In genomic region chr1:54199765-54200518, GRCh38 we compare ENCODE assay signal across 8 cellular contexts. TPM values are rescaled to one million over a fixed set of nuclear protein-coding genes. Genes with fewer than 3 reads are reported as not detected.
DNase-seq lines count a peak whose midpoint lies in the region; ATAC-seq and TF ChIP-seq lines count a peak whose summit lies in the region.

A gene with protein sequence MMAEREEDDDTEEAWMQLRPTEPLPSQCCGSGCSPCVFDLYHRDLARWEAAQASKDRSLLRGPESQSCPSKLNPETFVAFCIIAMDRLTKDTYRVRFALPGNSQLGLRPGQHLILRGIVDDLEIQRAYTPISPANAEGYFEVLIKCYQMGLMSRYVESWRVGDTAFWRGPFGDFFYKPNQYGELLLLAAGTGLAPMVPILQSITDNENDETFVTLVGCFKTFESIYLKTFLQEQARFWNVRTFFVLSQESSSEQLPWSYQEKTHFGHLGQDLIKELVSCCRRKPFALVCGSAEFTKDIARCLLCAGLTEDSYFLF (minus strand): TSS chr1:54200030. CDS start chr1:54195616, 4,414 bp downstream.
Gene MRPL37 (plus strand): TSS chr1:54200167. CDS start chr1:54200244, 77 bp downstream.

- H3K79me2 ChIP-seq in SK-N-SH (ENCODE audit: insufficient read depth), result peaks cover 42% of the 10 kb centered on the region

- CTCF ChIA-PET in GM10248 (lab: Yijun Ruan, JAX), result interaction anchor here (0.8 to 2.5 kb wide), 5 partner anchors 10 to 517 kb away, joined by 3 to 9 read pairs (median 6); no protein-coding TSS in a partner anchor
- CTCF ChIA-PET in SK-N-SH (lab: Yijun Ruan, JAX), result interaction anchor here (1.0 to 2.1 kb wide), 9 partner anchors 13 to 348 kb away, joined by 3 to 8 read pairs (median 4); partner anchors contain the start of gene ACOT11

- H3K27ac ChIP-seq in SK-N-SH (ENCODE audit: low read depth in 2 of 2, low read length in 1 of 2) (peak within 1 kb of the TSS; percentile 20 to 63; a peak in 2 of 4 replicates), temporal lobe (ENCODE audit: low read depth, low read length) (peak within 1 kb of the TSS; percentile 65)

- no peak for TF ChIP-seq EP300 in SK-N-SH (IDR thresholded peaks at IDR 0.05; ENCODE audit: borderline replicate concordance in 1 of 2, low read depth in 1 of 2, low read length in 1 of 2)

- TF ChIP-seq RAD21 in SK-N-SH (IDR thresholded peaks at IDR 0.05; ENCODE audit: low read length), result no peak

- peaks cover 0 to 14% of the 10 kb centered on the region in 2 experiments; a peak in 2 of 4 replicates for H3K4me1 ChIP-seq in SK-N-SH (ENCODE audit: control insufficient read depth in 1 of 2, insufficient read depth in 2 of 2, low read depth in 1 of 2, low read length in 1 of 2)

- H3K9ac ChIP-seq in SK-N-SH, result peak within 1 kb of the TSS; percentile 92

- H3K4me3 ChIP-seq in SK-N-SH (ENCODE audit: low read depth in 2 of 2, low read length in 1 of 2), result peak within 1 kb of the TSS; percentile 90 to 96

- no peaks in the 10 kb centered on the region for H3K9me2 ChIP-seq in SK-N-SH

- H2AFZ ChIP-seq in SK-N-SH (ENCODE audit: low read depth), result peak within 1 kb of the TSS; percentile 96

- H3F3A ChIP-seq in SK-N-SH (replicated peaks; ENCODE audit: insufficient read depth), result no peaks in the 10 kb centered on the region

- POLR2A ChIA-PET in GM10248 (lab: Yijun Ruan, JAX) (interaction anchor here (1.1 kb wide), 1 partner anchor 255 kb away, joined by 4 read pairs; the partner anchor contains the start of gene IFT25), SK-N-SH (lab: Yijun Ruan, JAX) (interaction anchor here (0.6 to 1.9 kb wide), 3 partner anchors 20 to 207 kb away, joined by 3 to 4 read pairs (median 4); no protein-coding TSS in a partner anchor)

- H3K9me3 ChIP-seq in SK-N-SH, result no peaks in the 10 kb centered on the region

- ATAC-seq in HG02610 (IDR thresholded peaks at IDR 0.05; ENCODE audit: unreplicated experiment), result peak; percentile 97

- H4K20me1 ChIP-seq in SK-N-SH (ENCODE audit: insufficient read depth), result no peaks in the 10 kb centered on the region

- peaks cover 7% of the 10 kb centered on the region in 2 experiments for H3K36me3 ChIP-seq in SK-N-SH (replicated peaks in 1 of 2; ENCODE audit: control insufficient read depth in 1 of 2, insufficient read depth in 2 of 2, low read length in 1 of 2)

- no peaks in the 10 kb centered on the region for H3K27me3 ChIP-seq in SK-N-SH (ENCODE audit: insufficient read depth)

- peak within 1 kb of the TSS; percentile 85 for H3K4me2 ChIP-seq in SK-N-SH

- TF ChIP-seq CTCF in GM10248 (IDR thresholded peaks at IDR 0.05; ENCODE audit: control extremely low read depth, extremely low read depth, low read depth, missing control alignments), result no peak
- TF ChIP-seq CTCF in SK-N-SH (IDR thresholded peaks at IDR 0.05), result no peak

- peak; percentile 98 for DNase-seq in GM10248 (ENCODE audit: extremely low spot score)
- DNase-seq in NCI-H1092 (lab: John Stamatoyannopoulos, UW), result peak; percentile 91
- DNase-seq in SK-N-SH, result peak; percentile 97
- DNase-seq in activated naive CD4-positive, alpha-beta T cell treated with anti-CD3 and anti-CD28 coated beads, Interleukin-2, amount 50 U/mL, for 16 hours, result peak; percentile 90
- peak; percentile 97 for DNase-seq in glomerular visceral epithelial cell (ENCODE audit: extremely low spot score)
- DNase-seq in occipital lobe (lab: John Stamatoyannopoulos, UW), result peak; percentile 93

- WGBS in SK-N-SH (ENCODE audit: low lambda C conversion rate), result 3% methylated on average over 27 of the region's 51 CpGs

TF ChIP-seq in SK-N-SH, 30 proteins besides CTCF, POLR2A, EP300 and RAD21 (continues in another document):
- no peak for TF ChIP-seq ELF1 (IDR thresholded peaks at IDR 0.05)
- no peak for TF ChIP-seq MEF2A (IDR thresholded peaks at IDR 0.05; ENCODE audit: borderline replicate concordance, low read depth)
- TF ChIP-seq, protein P1, sequence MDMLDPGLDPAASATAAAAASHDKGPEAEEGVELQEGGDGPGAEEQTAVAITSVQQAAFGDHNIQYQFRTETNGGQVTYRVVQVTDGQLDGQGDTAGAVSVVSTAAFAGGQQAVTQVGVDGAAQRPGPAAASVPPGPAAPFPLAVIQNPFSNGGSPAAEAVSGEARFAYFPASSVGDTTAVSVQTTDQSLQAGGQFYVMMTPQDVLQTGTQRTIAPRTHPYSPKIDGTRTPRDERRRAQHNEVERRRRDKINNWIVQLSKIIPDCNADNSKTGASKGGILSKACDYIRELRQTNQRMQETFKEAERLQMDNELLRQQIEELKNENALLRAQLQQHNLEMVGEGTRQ (IDR thresholded peaks at IDR 0.05; ENCODE audit: borderline replicate concordance, low read depth, low read length), result no peak
- TF ChIP-seq, protein P2, sequence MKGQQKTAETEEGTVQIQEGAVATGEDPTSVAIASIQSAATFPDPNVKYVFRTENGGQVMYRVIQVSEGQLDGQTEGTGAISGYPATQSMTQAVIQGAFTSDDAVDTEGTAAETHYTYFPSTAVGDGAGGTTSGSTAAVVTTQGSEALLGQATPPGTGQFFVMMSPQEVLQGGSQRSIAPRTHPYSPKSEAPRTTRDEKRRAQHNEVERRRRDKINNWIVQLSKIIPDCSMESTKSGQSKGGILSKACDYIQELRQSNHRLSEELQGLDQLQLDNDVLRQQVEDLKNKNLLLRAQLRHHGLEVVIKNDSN (IDR thresholded peaks at IDR 0.05; ENCODE audit: borderline replicate concordance, low read depth), result peak; percentile 65; the same call in 1 of the 2 replicates
- TF ChIP-seq CHD2 (IDR thresholded peaks at IDR 0.05; ENCODE audit: low read length, partially characterized antibody), result peak; percentile 83
- TF ChIP-seq YY1 (IDR thresholded peaks at IDR 0.05; ENCODE audit: low read depth), result peak; percentile 97
- no peak for TF ChIP-seq REST (IDR thresholded peaks at IDR 0.05; ENCODE audit: low read depth, low read length)
- no peak for TF ChIP-seq RXRA (IDR thresholded peaks at IDR 0.05; ENCODE audit: borderline replicate concordance, low read depth)
- TF ChIP-seq, protein P3, sequence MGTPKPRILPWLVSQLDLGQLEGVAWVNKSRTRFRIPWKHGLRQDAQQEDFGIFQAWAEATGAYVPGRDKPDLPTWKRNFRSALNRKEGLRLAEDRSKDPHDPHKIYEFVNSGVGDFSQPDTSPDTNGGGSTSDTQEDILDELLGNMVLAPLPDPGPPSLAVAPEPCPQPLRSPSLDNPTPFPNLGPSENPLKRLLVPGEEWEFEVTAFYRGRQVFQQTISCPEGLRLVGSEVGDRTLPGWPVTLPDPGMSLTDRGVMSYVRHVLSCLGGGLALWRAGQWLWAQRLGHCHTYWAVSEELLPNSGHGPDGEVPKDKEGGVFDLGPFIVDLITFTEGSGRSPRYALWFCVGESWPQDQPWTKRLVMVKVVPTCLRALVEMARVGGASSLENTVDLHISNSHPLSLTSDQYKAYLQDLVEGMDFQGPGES (IDR thresholded peaks at IDR 0.05; ENCODE audit: low read depth, low read length), result peak; percentile 69
- no peak for TF ChIP-seq RCOR1 (IDR thresholded peaks at IDR 0.05; ENCODE audit: low read length)
- peak; percentile 90 for TF ChIP-seq POLR2AphosphoS5 (IDR thresholded peaks at IDR 0.05; ENCODE audit: low read depth, low read length)
- peak; percentile 100 for TF ChIP-seq PBX3 (IDR thresholded peaks at IDR 0.05)
- TF ChIP-seq SMC3 (IDR thresholded peaks at IDR 0.05; ENCODE audit: low read depth, low read length), result no peak
- TF ChIP-seq NFIC (IDR thresholded peaks at IDR 0.05; ENCODE audit: borderline replicate concordance), result peak; percentile 35; the same call in 1 of the 2 replicates
- no peak for TF ChIP-seq FOXJ3 (CRISPR knock-in tag; IDR thresholded peaks at IDR 0.05)
- no peak for TF ChIP-seq TEAD4 (IDR thresholded peaks at IDR 0.05; ENCODE audit: borderline replicate concordance, insufficient read depth)
- TF ChIP-seq RFX5 (IDR thresholded peaks at IDR 0.05; ENCODE audit: low read length), result no peak

RNA-seq across cellular contexts. Expression of the first gene that starts in this region (rescaled TPM):
- polyA plus RNA-seq in SK-N-SH (2012; rRNA removed), result 3.3 and 4.7 TPM in 2 replicates
- polyA plus RNA-seq in SK-N-SH (2012; cell fraction: cytosol; rRNA removed), result 2.2 and 3.0 TPM in 2 replicates
- polyA plus RNA-seq in SK-N-SH (2012; cell fraction: nucleus; rRNA removed), result 5.9 and 7.0 TPM in 2 replicates
- total RNA-seq in occipital lobe (4.4 TPM), temporal lobe (3.9 TPM)

RNA-seq across cellular contexts. Expression of gene MRPL37, which starts in this region (rescaled TPM):
- polyA plus RNA-seq in SK-N-SH (2012; rRNA removed), result 10.1 and 11.3 TPM in 2 replicates
- 13.6 and 14.2 TPM in 2 replicates for polyA plus RNA-seq in SK-N-SH (2012; cell fraction: cytosol; rRNA removed)
- polyA plus RNA-seq in SK-N-SH (2012; cell fraction: nucleus; rRNA removed), result 8.8 and 11.7 TPM in 2 replicates
- 29.2 TPM for total RNA-seq in occipital lobe
- 19.7 TPM for total RNA-seq in temporal lobe

Comparison
In these comparisons a context has a peak if more than half of its experiments do, and no peak if none do; other contexts are left out.
1. Peak in every context shown above with its lines: DNase-seq, ATAC-seq, H3K4me3 ChIP-seq and H3K27ac ChIP-seq.